Comparison of ENCODE assay signal across 1 cellular context in the genomic region with DNA sequence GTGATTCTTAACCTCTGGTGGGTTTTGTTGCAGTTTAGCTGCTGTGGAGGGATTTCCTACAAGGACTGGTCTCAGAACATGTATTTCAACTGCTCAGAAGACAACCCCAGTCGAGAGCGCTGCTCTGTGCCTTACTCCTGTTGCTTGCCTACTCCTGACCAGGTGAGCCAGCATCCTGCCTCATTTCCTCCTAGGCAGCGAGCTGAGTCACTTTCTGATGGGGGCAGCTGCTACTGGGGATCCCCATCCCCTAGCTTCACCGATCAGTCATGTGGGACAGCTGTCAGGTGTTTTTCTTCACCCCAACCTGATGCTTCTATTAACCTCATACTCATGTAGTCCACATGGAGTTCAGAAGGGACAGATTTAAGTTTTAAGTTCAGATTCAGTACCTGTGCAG.
TF ChIP-seq lines count a peak whose summit lies in the region.

No MANE protein-coding gene starts in this region.

TF ChIP-seq in GM12878, 131 proteins besides CTCF, POLR2A, EP300 and RAD21 (continued from another document):
- no peak for TF ChIP-seq SKIL (IDR thresholded peaks at IDR 0.05; ENCODE audit: low read depth, poor library complexity, severe bottlenecking)
- no peak for TF ChIP-seq E2F4 (IDR thresholded peaks at IDR 0.05; ENCODE audit: low read depth, low read length)
- no peak for TF ChIP-seq ESRRA (IDR thresholded peaks at IDR 0.05; ENCODE audit: low read length)
- TF ChIP-seq EGR1 (IDR thresholded peaks at IDR 0.05; ENCODE audit: borderline replicate concordance in 1 of 2, low read depth in 2 of 2, low read length in 2 of 2): no peak
- no peak for TF ChIP-seq WRNIP1 (IDR thresholded peaks at IDR 0.05; ENCODE audit: borderline replicate concordance, low read depth, low read length)
- no peak for TF ChIP-seq CBX3 (IDR thresholded peaks at IDR 0.05; ENCODE audit: borderline replicate concordance, low read depth)
- 0 out of 2 replicates have a peak, but pooled peaks have one; percentile 28 for TF ChIP-seq NR2F1 (conservative IDR thresholded peaks at IDR 0.05)
- no peak for TF ChIP-seq IRF4 (IDR thresholded peaks at IDR 0.05; ENCODE audit: low read depth, low read length)
- no peak for TF ChIP-seq SIN3A (IDR thresholded peaks at IDR 0.05; ENCODE audit: low read depth, low read length)
- TF ChIP-seq HCFC1 (IDR thresholded peaks at IDR 0.05; ENCODE audit: low read length): no peak
- TF ChIP-seq JUND (IDR thresholded peaks at IDR 0.05; ENCODE audit: low read depth, low read length): no peak
- peak; percentile 46 for TF ChIP-seq CREB1 (IDR thresholded peaks at IDR 0.05; ENCODE audit: low read depth)
- TF ChIP-seq DPF2 (IDR thresholded peaks at IDR 0.05): 0 out of 2 replicates have a peak, but pooled peaks have one; percentile 30
- 0 out of 2 replicates have a peak, but pooled peaks have one; percentile 39 for TF ChIP-seq PML (IDR thresholded peaks at IDR 0.05; ENCODE audit: low read length)
- TF ChIP-seq HSF1 (IDR thresholded peaks at IDR 0.05; ENCODE audit: low read depth, low read length): no peak
- no peak for TF ChIP-seq REST (IDR thresholded peaks at IDR 0.05; ENCODE audit: low read depth, low read length)
- peak; percentile 43; the same call in 1 of the 2 replicates for TF ChIP-seq POLR2AphosphoS5 (IDR thresholded peaks at IDR 0.05; ENCODE audit: low read length)
- TF ChIP-seq CEBPB (IDR thresholded peaks at IDR 0.05; ENCODE audit: borderline replicate concordance in 1 of 2, low read depth in 2 of 2, low read length in 2 of 2): no peak
- TF ChIP-seq FOS (IDR thresholded peaks at IDR 0.05; ENCODE audit: borderline replicate concordance, extremely low read depth, insufficient read length): no peak
